In genomic region chr7:2231992-2232765, GRCh38 we compare ENCODE assay signal across 8 cellular contexts. TPM values are rescaled to one million over a fixed set of nuclear protein-coding genes. Genes with fewer than 3 reads are reported as not detected.
DNase-seq lines count a peak whose midpoint lies in the region; ATAC-seq and TF ChIP-seq lines count a peak whose summit lies in the region.

No MANE protein-coding gene starts in this region.

- H3K4me1 ChIP-seq in SJCRH30 (no peaks in the 10 kb centered on the region), lower lobe of right lung (peaks cover 32% of the 10 kb centered on the region), transverse colon (peaks cover 10 to 21% (median 20%) of the 10 kb centered on the region in 4 donors)

- ATAC-seq in HG03039 (IDR thresholded peaks at IDR 0.05; ENCODE audit: unreplicated experiment) (peak; percentile 22), lower lobe of right lung (peak; percentile 60 to 69)

- H3K9me3 ChIP-seq in SJCRH30 (replicated peaks): no peaks in the 10 kb centered on the region
- no peaks in the 10 kb centered on the region for H3K9me3 ChIP-seq in lower lobe of right lung
- no peaks in the 10 kb centered on the region for H3K9me3 ChIP-seq in transverse colon

- H3K36me3 ChIP-seq in SJCRH30: peaks cover 18% of the 10 kb centered on the region
- H3K36me3 ChIP-seq in lower lobe of right lung: peaks cover 51% of the 10 kb centered on the region
- H3K36me3 ChIP-seq in transverse colon: peaks cover 0 to 11% (median 4%) of the 10 kb centered on the region in 4 donors

- intact Hi-C loops in lower lobe of right lung (cut with DNase I): no loop called here
- intact Hi-C loops in transverse colon (cut with DNase I; ENCODE audit: low total_unique reads): no loop called here

- no peaks in the 10 kb centered on the region for H3K27me3 ChIP-seq in SJCRH30
- H3K27me3 ChIP-seq in lower lobe of right lung (ENCODE audit: low read depth): no peaks in the 10 kb centered on the region
- H3K27me3 ChIP-seq in transverse colon: no peaks in the 10 kb centered on the region

- peak overlapping the region; percentile 46 for H3K27ac ChIP-seq in SJCRH30
- peak overlapping the region; percentile 15 to 74 for H3K27ac ChIP-seq in coronary artery
- peak overlapping the region; percentile 82 for H3K27ac ChIP-seq in lower lobe of right lung
- H3K27ac ChIP-seq in transverse colon: peak overlapping the region; percentile 74 to 85 (median 78)

- H3K4me3 ChIP-seq in SJCRH30 (peak overlapping the region; percentile 91), coronary artery (peak overlapping the region; percentile 83), lower lobe of right lung (peak overlapping the region; percentile 98), transverse colon (peak overlapping the region; percentile 88 to 99 (median 97))

- WGBS in transverse colon (ENCODE audit: low coverage in 1 of 2), 2 donors: 2% methylated on average over 27 of the region's 46 CpGs; no CpG with 5 or more reads in 1 of the 2 donors

- TF ChIP-seq EP300 in transverse colon (IDR thresholded peaks at IDR 0.05; ENCODE audit: low read depth): no peak

- DNase-seq in stimulated activated CD4-positive, alpha-beta T cell treated with anti-CD3 and anti-CD28 coated beads, Interleukin-12 subunit alpha, Interleukin-12 subunit beta, amount 100 ng/mL, for 4 hours: peak; percentile 24
- no peak for DNase-seq in stimulated activated CD4-positive, alpha-beta T cell treated with anti-CD3 and anti-CD28 coated beads, Interleukin-1b, Interleukin-23, amount 100 ng/mL, for 48 hours
- DNase-seq in SJCRH30: peak in 1 of 2 experiments; percentile 33
- DNase-seq in coronary artery (ENCODE audit: low spot score): no peak
- DNase-seq in lower lobe of right lung: no peak
- DNase-seq in transverse colon: no peak
- no peak for DNase-seq in NCI-H187 (lab: John Stamatoyannopoulos, UW)

- no peak for TF ChIP-seq CTCF in coronary artery (IDR thresholded peaks at IDR 0.05)
- TF ChIP-seq CTCF in lower lobe of right lung (IDR thresholded peaks at IDR 0.05): no peak
- no peak for TF ChIP-seq CTCF in transverse colon (IDR thresholded peaks at IDR 0.05)

- TF ChIP-seq POLR2A in transverse colon (IDR thresholded peaks at IDR 0.05): no peak

- in situ Hi-C loops in transverse colon (cut with MboI; ENCODE audit: low pct_ligation_motif_present in 1 of 4, low pct_unique_long_range_greater_than_20kb in 1 of 4, low sequenced_read_pairs in 3 of 4): loop anchor here in 2 of 4 donors (25.0 kb wide), 1 partner anchor 130 kb away; the partner anchor contains the start of gene EIF3B (in 2 of the 2)

RNA-seq across cellular contexts. Expression of gene MAD1L1, which starts 0.6 kb away (rescaled TPM):
- 25.9 and 31.5 TPM in 2 replicates for total RNA-seq in SJCRH30 (2014; rRNA removed; shearing (Covaris generic))
- total RNA-seq in lower lobe of right lung (44.5 TPM), transverse colon (10 to 100 TPM in 3 of 4 donors, 1 to 10 TPM in 1; 8.0 to 52.7 (median 26.7) TPM)

RNA-seq across cellular contexts. Expression of gene MRM2, which starts 9.8 kb away (rescaled TPM):
- total RNA-seq in SJCRH30 (2014; rRNA removed; shearing (Covaris generic)): 39.6 and 42.4 TPM in 2 replicates
- total RNA-seq in lower lobe of right lung (22.6 TPM), transverse colon (10 to 100 TPM in 3 of 4 donors, 1 to 10 TPM in 1; 2.2 to 15.3 (median 12.7) TPM)

RNA-seq across cellular contexts. Expression of gene NUDT1, which starts 9.8 kb away (rescaled TPM):
- 71.2 and 91.3 TPM in 2 replicates for total RNA-seq in SJCRH30 (2014; rRNA removed; shearing (Covaris generic))
- total RNA-seq in lower lobe of right lung: 10.2 TPM
- total RNA-seq in transverse colon: 10 to 100 TPM in 1 of 4 donors, 1 to 10 TPM in 2, not detected in 1; 4.2 to 23.6 (median 9.5) TPM
